17 cellular contexts compared by ENCODE assay signal in the genomic region with DNA sequence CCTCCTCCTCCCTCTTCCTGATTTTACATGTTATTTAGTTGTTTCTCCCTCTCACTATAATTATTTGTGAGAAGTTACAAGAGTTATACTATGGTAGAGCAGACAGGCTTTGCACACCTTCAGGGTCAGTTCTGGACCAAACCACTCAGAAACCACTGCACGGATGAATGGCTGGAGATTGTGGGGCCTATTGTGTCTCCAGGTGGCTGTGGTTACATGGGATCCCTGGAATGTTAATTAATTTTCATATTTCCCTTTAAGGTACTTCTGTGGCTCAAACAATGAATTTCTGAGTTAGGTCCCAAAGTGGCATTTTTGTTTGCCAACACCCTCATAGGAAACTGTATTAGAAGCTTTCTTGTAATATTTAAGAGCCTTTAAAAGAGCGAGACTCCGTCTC.
DNase-seq lines count a peak whose midpoint lies in the region; FAIRE-seq and TF ChIP-seq lines count a peak whose summit lies in the region.
"Had no signal": no experiment of that assay in that cellular context is flagged by ENCODE, and none has a peak within 500 bp of the region (broad histone marks: within the 10 kb centered on the region; RNA-seq: fewer than 3 reads in every experiment).

No MANE protein-coding gene starts in this region.

- H3K4me3 Mint-ChIP-seq in astrocyte (ENCODE audit: unreplicated experiment), result no peak overlapping the region
- H3K4me3 Mint-ChIP-seq: B cell, CD14-positive monocyte had no signal

- TF ChIP-seq RAD21 in Ishikawa (IDR thresholded peaks at IDR 0.05; ENCODE audit: low read depth), result peak; percentile 14; the same call in 1 of the 2 replicates

- H3K9me3 ChIP-seq in astrocyte (ENCODE audit: insufficient read depth, low read depth, low read length), result no peaks in the 10 kb centered on the region
- H3K9me3 ChIP-seq: MG63, SJSA1 had no signal

- in situ Hi-C loops in Caki2 (cut with HindIII; ENCODE audit: low pct_unique_long_range_greater_than_20kb, low sequenced_read_pairs), result no loop called here

- peaks cover 11% of the 10 kb centered on the region for H3K4me1 Mint-ChIP-seq in astrocyte (ENCODE audit: low read depth, unreplicated experiment)
- H3K4me1 Mint-ChIP-seq: B cell, CD14-positive monocyte had no signal

- H3K4me1 ChIP-seq in astrocyte (ENCODE audit: insufficient read depth, low read length) (no peaks in the 10 kb centered on the region), mesendoderm (ENCODE audit: control insufficient read depth, low read depth, low read length) (peaks cover 5% of the 10 kb centered on the region)
- H3K4me1 ChIP-seq: SJSA1 had no signal

- peak; percentile 88 for TF ChIP-seq EP300 in Ishikawa (IDR thresholded peaks at IDR 0.05; ENCODE audit: borderline replicate concordance)

- H4K20me1 ChIP-seq in astrocyte (ENCODE audit: insufficient read depth, low read length), result no peaks in the 10 kb centered on the region

- WGBS in mesendoderm (ENCODE audit: extremely low coverage, insufficient coverage, low lambda C conversion rate), result no CpG with 5 or more reads among the region's 3 CpGs

- H2BK5ac ChIP-seq in mesendoderm (ENCODE audit: low read length), result no peak overlapping the region

- H4K8ac ChIP-seq in mesendoderm (ENCODE audit: low read depth, low read length), result no peak overlapping the region

- no peak overlapping the region for H2BK15ac ChIP-seq in mesendoderm (replicated peaks; ENCODE audit: low read depth)

- H3K4me2 ChIP-seq in astrocyte (ENCODE audit: low read length) (no peak overlapping the region), mesendoderm (ENCODE audit: low read length) (no peak overlapping the region)

- H2AFZ ChIP-seq in astrocyte (ENCODE audit: low read depth, low read length), result no peak overlapping the region

- no peak for FAIRE-seq in astrocyte (lab: Jason Lieb, UNC)
- FAIRE-seq: A204.1, H1 had no signal

- H3K4ac ChIP-seq in mesendoderm (ENCODE audit: low read depth, low read length), result no peak overlapping the region

- no peak overlapping the region for H3K56ac ChIP-seq in mesendoderm (ENCODE audit: low read length)

- no peaks in the 10 kb centered on the region for H3K27me3 ChIP-seq in astrocyte (ENCODE audit: insufficient read depth, low read length)
- no peaks in the 10 kb centered on the region for H3K27me3 ChIP-seq in mesendoderm (ENCODE audit: insufficient read depth, low read length, poor library complexity)
- H3K27me3 ChIP-seq: MG63, SJSA1 had no signal

- no peaks in the 10 kb centered on the region for H3K36me3 Mint-ChIP-seq in astrocyte (ENCODE audit: low read depth, unreplicated experiment)
- H3K36me3 Mint-ChIP-seq: CD14-positive monocyte had no signal

- H3K27ac Mint-ChIP-seq in astrocyte (ENCODE audit: unreplicated experiment), result no peak overlapping the region
- H3K27ac Mint-ChIP-seq: B cell, CD14-positive monocyte had no signal

- H2AK5ac ChIP-seq in mesendoderm (ENCODE audit: low read length), result no peak overlapping the region

- H3K23ac ChIP-seq in mesendoderm (ENCODE audit: low read length), result no peak overlapping the region

- no peaks in the 10 kb centered on the region for H3K9me3 Mint-ChIP-seq in astrocyte (ENCODE audit: unreplicated experiment)

- H2BK120ac ChIP-seq in mesendoderm (ENCODE audit: low read depth, low read length), result no peak overlapping the region

- no peak for TF ChIP-seq CTCF in astrocyte (IDR thresholded peaks at IDR 0.05; ENCODE audit: insufficient read depth, low read depth, low read length)

- no peaks in the 10 kb centered on the region for H3K36me3 ChIP-seq in astrocyte (ENCODE audit: insufficient read depth, low read length)
- H3K36me3 ChIP-seq in mesendoderm (ENCODE audit: control insufficient read depth, insufficient read depth, low read length), result no peaks in the 10 kb centered on the region
- H3K36me3 ChIP-seq: MG63, SJSA1 had no signal

- DNase-seq in Caki2 (ENCODE audit: low read depth) (peak; percentile 20), astrocyte (ENCODE audit: low read depth) (peak; percentile 40), mesendoderm (no peak), NOMO-1 treated with dmso at 0.1 percent for 144 hours (lab: John Stamatoyannopoulos, UW; ENCODE audit: unreplicated experiment) (no peak)
- no peak for DNase-seq in activated effector memory CD4-positive, alpha-beta T cell treated with Interleukin-2 at 50 U/mL for 16 hours
- DNase-seq in activated T-cell treated with anti-CD3 and anti-CD28 coated beads, Interleukin-2, amount 50 U/mL, for 48 hours, result no peak
- DNase-seq: GDM1, MG63, NCI-H1436, NCI-H1930, NCI-H748 treated with DMSO at 0.1 percent for 48 hours had no signal

- H4K5ac ChIP-seq in mesendoderm (ENCODE audit: low read length), result no peak overlapping the region

- H3K79me2 ChIP-seq in astrocyte (ENCODE audit: insufficient read depth, low read length), result no peaks in the 10 kb centered on the region
- no peaks in the 10 kb centered on the region for H3K79me2 ChIP-seq in mesendoderm (ENCODE audit: control insufficient read depth, insufficient read depth, low read length)

- H3K9ac ChIP-seq in astrocyte (ENCODE audit: low read length), result no peak overlapping the region
- H3K9ac ChIP-seq in mesendoderm (ENCODE audit: low read length), result no peak overlapping the region

- H3K79me1 ChIP-seq in mesendoderm (ENCODE audit: low read length), result no peaks in the 10 kb centered on the region

- H3K18ac ChIP-seq in mesendoderm (ENCODE audit: low read length), result peak overlapping the region; percentile 51

- H3K4me3 ChIP-seq in astrocyte (ENCODE audit: insufficient read depth, low read depth, low read length), result no peak overlapping the region
- H3K4me3 ChIP-seq in mesendoderm (ENCODE audit: low read length), result no peak overlapping the region
- H3K4me3 ChIP-seq: MG63, SJSA1 had no signal

- H3K27me3 Mint-ChIP-seq in astrocyte (ENCODE audit: low read depth, unreplicated experiment), result no peaks in the 10 kb centered on the region
- H3K27me3 Mint-ChIP-seq: B cell had no signal

- H3K27ac ChIP-seq in astrocyte (ENCODE audit: low read depth, low read length) (no peak overlapping the region), mesendoderm (ENCODE audit: low read depth, low read length) (no peak overlapping the region)
- H3K27ac ChIP-seq: SJSA1 had no signal

TF ChIP-seq in Ishikawa, 13 proteins besides CTCF, POLR2A, EP300 and RAD21:
- TF ChIP-seq TCF12 (IDR thresholded peaks at IDR 0.05; ENCODE audit: low read depth) (peak; percentile 97), TEAD4 (IDR thresholded peaks at IDR 0.05) (peak; percentile 98), YY1 (IDR thresholded peaks at IDR 0.05; ENCODE audit: low read depth) (no peak), CEBPB (IDR thresholded peaks at IDR 0.05) (no peak), NFIC (IDR thresholded peaks at IDR 0.05) (peak; percentile 56), EGR1 (IDR thresholded peaks at IDR 0.05) (no peak), FOXM1 (IDR thresholded peaks at IDR 0.05; ENCODE audit: borderline replicate concordance, low read depth) (peak; percentile 80), ZBTB7A (IDR thresholded peaks at IDR 0.05; ENCODE audit: low read depth) (no peak), TAF1 (IDR thresholded peaks at IDR 0.05; ENCODE audit: low read depth) (no peak), CREB1 (IDR thresholded peaks at IDR 0.05; ENCODE audit: low read depth) (no peak)
- TF ChIP-seq, protein P1, sequence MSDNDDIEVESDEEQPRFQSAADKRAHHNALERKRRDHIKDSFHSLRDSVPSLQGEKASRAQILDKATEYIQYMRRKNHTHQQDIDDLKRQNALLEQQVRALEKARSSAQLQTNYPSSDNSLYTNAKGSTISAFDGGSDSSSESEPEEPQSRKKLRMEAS (IDR thresholded peaks at IDR 0.05), result no peak; the same call in 1 of the 2 replicates
- TF ChIP-seq, protein P2, sequence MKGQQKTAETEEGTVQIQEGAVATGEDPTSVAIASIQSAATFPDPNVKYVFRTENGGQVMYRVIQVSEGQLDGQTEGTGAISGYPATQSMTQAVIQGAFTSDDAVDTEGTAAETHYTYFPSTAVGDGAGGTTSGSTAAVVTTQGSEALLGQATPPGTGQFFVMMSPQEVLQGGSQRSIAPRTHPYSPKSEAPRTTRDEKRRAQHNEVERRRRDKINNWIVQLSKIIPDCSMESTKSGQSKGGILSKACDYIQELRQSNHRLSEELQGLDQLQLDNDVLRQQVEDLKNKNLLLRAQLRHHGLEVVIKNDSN (IDR thresholded peaks at IDR 0.05), result no peak
- TF ChIP-seq, protein P3, sequence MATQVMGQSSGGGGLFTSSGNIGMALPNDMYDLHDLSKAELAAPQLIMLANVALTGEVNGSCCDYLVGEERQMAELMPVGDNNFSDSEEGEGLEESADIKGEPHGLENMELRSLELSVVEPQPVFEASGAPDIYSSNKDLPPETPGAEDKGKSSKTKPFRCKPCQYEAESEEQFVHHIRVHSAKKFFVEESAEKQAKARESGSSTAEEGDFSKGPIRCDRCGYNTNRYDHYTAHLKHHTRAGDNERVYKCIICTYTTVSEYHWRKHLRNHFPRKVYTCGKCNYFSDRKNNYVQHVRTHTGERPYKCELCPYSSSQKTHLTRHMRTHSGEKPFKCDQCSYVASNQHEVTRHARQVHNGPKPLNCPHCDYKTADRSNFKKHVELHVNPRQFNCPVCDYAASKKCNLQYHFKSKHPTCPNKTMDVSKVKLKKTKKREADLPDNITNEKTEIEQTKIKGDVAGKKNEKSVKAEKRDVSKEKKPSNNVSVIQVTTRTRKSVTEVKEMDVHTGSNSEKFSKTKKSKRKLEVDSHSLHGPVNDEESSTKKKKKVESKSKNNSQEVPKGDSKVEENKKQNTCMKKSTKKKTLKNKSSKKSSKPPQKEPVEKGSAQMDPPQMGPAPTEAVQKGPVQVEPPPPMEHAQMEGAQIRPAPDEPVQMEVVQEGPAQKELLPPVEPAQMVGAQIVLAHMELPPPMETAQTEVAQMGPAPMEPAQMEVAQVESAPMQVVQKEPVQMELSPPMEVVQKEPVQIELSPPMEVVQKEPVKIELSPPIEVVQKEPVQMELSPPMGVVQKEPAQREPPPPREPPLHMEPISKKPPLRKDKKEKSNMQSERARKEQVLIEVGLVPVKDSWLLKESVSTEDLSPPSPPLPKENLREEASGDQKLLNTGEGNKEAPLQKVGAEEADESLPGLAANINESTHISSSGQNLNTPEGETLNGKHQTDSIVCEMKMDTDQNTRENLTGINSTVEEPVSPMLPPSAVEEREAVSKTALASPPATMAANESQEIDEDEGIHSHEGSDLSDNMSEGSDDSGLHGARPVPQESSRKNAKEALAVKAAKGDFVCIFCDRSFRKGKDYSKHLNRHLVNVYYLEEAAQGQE (IDR thresholded peaks at IDR 0.05; ENCODE audit: low read depth), result no peak

Comparison
In these comparisons a context has a peak if more than half of its experiments do, and no peak if none do; other contexts are left out.
1. DNase-seq: peak in Caki2 (single experiment) and astrocyte (single experiment); none in mesendoderm (single experiment), activated effector memory CD4-positive, alpha-beta T cell treated with Interleukin-2 at 50 U/mL for 16 hours (single experiment), NOMO-1 treated with dmso at 0.1 percent for 144 hours (single experiment) and activated T-cell treated with anti-CD3 and anti-CD28 coated beads, Interleukin-2, amount 50 U/mL, for 48 hours (0 of 2).